ENCODE assay signal across 8 cellular contexts in the genomic region with DNA sequence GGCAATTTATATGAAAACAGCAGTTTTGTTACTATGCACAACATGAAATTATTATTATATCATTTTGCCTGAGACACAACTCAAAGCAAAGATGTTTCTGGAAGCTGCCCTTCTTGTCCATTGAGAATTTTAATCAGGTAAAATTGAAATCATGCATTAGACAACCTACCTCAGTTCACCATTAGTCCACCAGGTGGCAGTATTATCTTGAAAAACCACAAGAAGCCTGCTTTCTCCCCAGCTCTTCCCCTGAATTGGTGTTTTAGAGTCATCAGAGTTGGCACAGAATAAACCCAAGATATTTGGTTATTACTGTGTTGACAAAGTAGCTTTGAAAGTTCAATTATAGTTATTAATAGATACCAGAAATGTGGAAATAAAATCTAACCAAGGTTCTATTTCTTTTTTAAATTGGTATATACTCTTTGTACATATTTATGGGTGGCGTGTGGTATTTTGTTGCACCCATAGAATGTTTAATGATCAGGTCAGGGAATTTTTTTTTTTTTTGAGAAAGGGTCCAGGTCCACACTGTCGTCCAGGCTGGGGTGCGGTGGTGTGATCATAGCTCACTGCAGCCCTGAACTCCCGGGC. TPM values are rescaled to one million over a fixed set of nuclear protein-coding genes. Genes with fewer than 3 reads are reported as not detected.
DNase-seq lines count a peak whose midpoint lies in the region; ATAC-seq, FAIRE-seq and TF ChIP-seq lines count a peak whose summit lies in the region.

No MANE protein-coding gene starts in this region.

- H3K36me3 ChIP-seq in CD4-positive, alpha-beta memory T cell (ENCODE audit: insufficient read depth, low read length): no peaks in the 10 kb centered on the region
- H3K36me3 ChIP-seq in hepatocyte (replicated peaks; ENCODE audit: insufficient read depth, low read depth) (no peaks in the 10 kb centered on the region), skeletal muscle satellite cell (ENCODE audit: insufficient read depth, low read length) (no peaks in the 10 kb centered on the region)

- H3K9me3 ChIP-seq in CD4-positive, alpha-beta memory T cell (ENCODE audit: control insufficient read depth in 1 of 2, low read length in 2 of 2): no peaks in the 10 kb centered on the region
- H3K9me3 ChIP-seq in hepatocyte (ENCODE audit: low read depth): no peaks in the 10 kb centered on the region
- H3K9me3 ChIP-seq in skeletal muscle satellite cell (replicated peaks; ENCODE audit: low read length): no peaks in the 10 kb centered on the region

- intact Hi-C loops in CD4-positive, alpha-beta memory T cell (cut with micrococcal nuclease): loop anchor here (1.0 to 5.0 kb wide), 5 partner anchors 101 to 1057 kb away; a partner anchor contains a TSS

- 56% methylated on average over 4 of the region's 4 CpGs for WGBS in hepatocyte (ENCODE audit: low lambda C conversion rate, missing lambda C conversion rate)

- CTCF ChIA-PET in CD4-positive, alpha-beta memory T cell (lab: Charles Lee; ENCODE audit: partially characterized antibody): interaction anchor here (0.7 to 9.4 kb wide), 21 partner anchors 9 to 1058 kb away, joined by 3 to 185 read pairs (median 5); no protein-coding TSS in a partner anchor

- no peaks in the 10 kb centered on the region for H3K4me1 ChIP-seq in CD4-positive, alpha-beta memory T cell (ENCODE audit: insufficient read depth, low read length)
- H3K4me1 ChIP-seq in hepatocyte (ENCODE audit: insufficient read depth): no peaks in the 10 kb centered on the region
- peaks cover 24% of the 10 kb centered on the region for H3K4me1 ChIP-seq in skeletal muscle satellite cell (ENCODE audit: control insufficient read depth, insufficient read depth, low read length)

- H3K27ac ChIP-seq in CD4-positive, alpha-beta memory T cell (ENCODE audit: low read depth, low read length): no peak overlapping the region
- no peak overlapping the region for H3K27ac ChIP-seq in hepatocyte

- H3K27ac Mint-ChIP-seq in CD4-positive, alpha-beta memory T cell: no peak overlapping the region

- H3K4me3 Mint-ChIP-seq in CD4-positive, alpha-beta memory T cell: no peak overlapping the region

- in situ Hi-C loops in astrocyte of the cerebellum (cut with HindIII; ENCODE audit: low sequenced_read_pairs): loop anchor here (5.0 to 25.0 kb wide), 2 partner anchors 206 to 1071 kb away; no protein-coding TSS in a partner anchor

- H3K4me2 ChIP-seq in hepatocyte (no peak overlapping the region), skeletal muscle satellite cell (ENCODE audit: low read length) (peak overlapping the region; percentile 24)

- peak; percentile 65 for ATAC-seq in GM18909 (IDR thresholded peaks at IDR 0.05; ENCODE audit: poor library complexity, unreplicated experiment)
- ATAC-seq in HG03159 (IDR thresholded peaks at IDR 0.05; ENCODE audit: unreplicated experiment): no peak

- no peak overlapping the region for H2AFZ ChIP-seq in hepatocyte

- H3K9me2 ChIP-seq in hepatocyte (replicated peaks; ENCODE audit: insufficient read depth): no peaks in the 10 kb centered on the region

- H3K9ac ChIP-seq in skeletal muscle satellite cell (ENCODE audit: low read depth, low read length): no peak overlapping the region

- H3K36me3 Mint-ChIP-seq in CD4-positive, alpha-beta memory T cell: no peaks in the 10 kb centered on the region

- peak; percentile 28 for FAIRE-seq in RCC 7860 (lab: Jason Lieb, UNC)

- H3K27me3 Mint-ChIP-seq in CD4-positive, alpha-beta memory T cell: no peaks in the 10 kb centered on the region

- no peaks in the 10 kb centered on the region for H3K4me1 Mint-ChIP-seq in CD4-positive, alpha-beta memory T cell

- POLR2A ChIA-PET in CD4-positive, alpha-beta memory T cell (lab: Charles Lee; ENCODE audit: partially characterized antibody): interaction anchor here (0.9 kb wide), 1 partner anchor 205 kb away, joined by 3 read pairs; no protein-coding TSS in a partner anchor

- no peaks in the 10 kb centered on the region for H3K9me3 Mint-ChIP-seq in CD4-positive, alpha-beta memory T cell

- TF ChIP-seq CTCF in LNCAP (IDR thresholded peaks at IDR 0.05) (peak; percentile 76), astrocyte of the cerebellum (IDR thresholded peaks at IDR 0.05; ENCODE audit: low read depth, low read length, missing control alignments) (peak; percentile 60), hepatocyte (IDR thresholded peaks at IDR 0.05; ENCODE audit: poor library complexity) (peak; percentile 91)

- H3K27me3 ChIP-seq in CD4-positive, alpha-beta memory T cell (ENCODE audit: insufficient read depth, low read length): no peaks in the 10 kb centered on the region
- no peaks in the 10 kb centered on the region for H3K27me3 ChIP-seq in hepatocyte
- no peaks in the 10 kb centered on the region for H3K27me3 ChIP-seq in skeletal muscle satellite cell (ENCODE audit: control insufficient read depth, insufficient read depth, low read length)

- H4K20me1 ChIP-seq in hepatocyte (ENCODE audit: insufficient read depth, poor library complexity, severe bottlenecking): no peaks in the 10 kb centered on the region

- H3K79me2 ChIP-seq in hepatocyte: no peaks in the 10 kb centered on the region

- DNase-seq in CD4-positive, alpha-beta memory T cell: peak; percentile 51 to 66 (median 62)
- DNase-seq in RCC 7860 (ENCODE audit: low spot score) (peak; percentile 26), astrocyte of the cerebellum (ENCODE audit: low read depth) (peak; percentile 91), hepatocyte (ENCODE audit: low spot score) (peak; percentile 85)

- H3K4me3 ChIP-seq in CD4-positive, alpha-beta memory T cell (ENCODE audit: low read length in 2 of 2): no peak overlapping the region
- H3K4me3 ChIP-seq in astrocyte of the cerebellum (ENCODE audit: low read depth, low read length): no peak overlapping the region
- no peak overlapping the region for H3K4me3 ChIP-seq in hepatocyte
- no peak overlapping the region for H3K4me3 ChIP-seq in skeletal muscle satellite cell (ENCODE audit: low read length)

RNA-seq across cellular contexts. Expression of a gene that starts 25.7 kb away (rescaled TPM):
- total RNA-seq in CD4-positive, alpha-beta memory T cell: 10 to 100 TPM; 22.6 to 22.7 TPM
- 10 to 100 TPM in 1 of 2 donors, 1 to 10 TPM in 1; 5.0 to 12.7 TPM for polyA plus RNA-seq in CD4-positive, alpha-beta memory T cell
- total RNA-seq in hepatocyte: 20.7 and 29.9 TPM in 2 replicates
- polyA plus RNA-seq in hepatocyte: 9.2 and 11.0 TPM in 2 replicates
- total RNA-seq in skeletal muscle satellite cell (2012; rRNA removed): 31.9 and 33.5 TPM in 2 replicates

RNA-seq across cellular contexts. Expression of a gene that starts 25.8 kb away (rescaled TPM):
- 10 to 100 TPM; 51.9 to 59.4 TPM for total RNA-seq in CD4-positive, alpha-beta memory T cell
- 10 to 100 TPM; 15.9 to 28.4 TPM for polyA plus RNA-seq in CD4-positive, alpha-beta memory T cell
- 26.4 and 27.7 TPM in 2 replicates for total RNA-seq in hepatocyte
- 23.6 and 31.2 TPM in 2 replicates for polyA plus RNA-seq in hepatocyte
- 8.7 and 10.9 TPM in 2 replicates for total RNA-seq in skeletal muscle satellite cell (2012; rRNA removed)

RNA-seq across cellular contexts. Expression of a gene that starts 34.8 kb away (rescaled TPM):
- total RNA-seq in CD4-positive, alpha-beta memory T cell: not detected
- polyA plus RNA-seq in CD4-positive, alpha-beta memory T cell: not detected
- total RNA-seq in hepatocyte: 7.6 and 11.2 TPM in 2 replicates
- 3.1 and 3.5 TPM in 2 replicates for polyA plus RNA-seq in hepatocyte
- total RNA-seq in skeletal muscle satellite cell (2012; rRNA removed): 16.5 and 18.8 TPM in 2 replicates

Comparison
In these comparisons a context has a peak if more than half of its experiments do, and no peak if none do; other contexts are left out.
1. DNase-seq: peak in every context shown above with its lines; median percentile 91 in astrocyte of the cerebellum; 85 in hepatocyte; 62 in CD4-positive, alpha-beta memory T cell; 26 in RCC 7860.